11 cellular contexts compared by ENCODE assay signal in the genomic region with DNA sequence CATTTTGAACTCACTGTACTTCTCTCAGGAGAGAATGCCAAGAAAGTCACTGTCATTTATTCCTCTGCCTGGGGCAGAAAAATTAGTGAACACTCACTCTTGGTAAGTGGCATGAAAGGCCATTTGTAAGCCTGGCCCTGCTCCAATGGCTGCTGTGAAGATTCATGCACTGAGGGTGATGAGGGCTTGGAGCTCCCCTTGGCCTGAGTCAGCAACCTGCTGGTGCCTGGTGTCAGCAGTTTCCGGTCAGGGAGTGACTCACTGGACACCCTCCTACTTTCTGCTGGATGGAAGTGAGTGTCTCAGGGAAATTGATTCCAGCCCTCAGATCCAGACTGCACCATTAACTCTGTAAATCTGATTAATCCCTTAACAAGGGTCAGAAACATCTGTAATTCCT. TPM values are rescaled to one million over a fixed set of nuclear protein-coding genes. Genes with fewer than 3 reads are reported as not detected.
DNase-seq lines count a peak whose midpoint lies in the region; ATAC-seq, FAIRE-seq and TF ChIP-seq lines count a peak whose summit lies in the region.
"Had no signal": no experiment of that assay in that cellular context is flagged by ENCODE, and none has a peak within 500 bp of the region (broad histone marks: within the 10 kb centered on the region; RNA-seq: fewer than 3 reads in every experiment).

No MANE protein-coding gene starts in this region.

- H4K5ac ChIP-seq in mesendoderm (ENCODE audit: low read length) = no peak overlapping the region

- no peak overlapping the region for H3K9ac ChIP-seq in mesendoderm (ENCODE audit: low read length)

- no peak overlapping the region for H4K8ac ChIP-seq in mesendoderm (ENCODE audit: low read depth, low read length)

- H3K36me3 ChIP-seq in MG63 = no peaks in the 10 kb centered on the region
- H3K36me3 ChIP-seq in bronchial epithelial cell (ENCODE audit: control insufficient read depth, insufficient read depth, low read length) = no peaks in the 10 kb centered on the region
- H3K36me3 ChIP-seq in mesendoderm (ENCODE audit: control insufficient read depth, insufficient read depth, low read length) = no peaks in the 10 kb centered on the region

- no peak overlapping the region for H2BK5ac ChIP-seq in mesendoderm (ENCODE audit: low read length)

- H3K4me1 ChIP-seq in mesendoderm (ENCODE audit: control insufficient read depth, low read depth, low read length) = no peaks in the 10 kb centered on the region

- no peak overlapping the region for H2BK15ac ChIP-seq in mesendoderm (replicated peaks; ENCODE audit: low read depth)

- no peak for ATAC-seq in HG02623 (IDR thresholded peaks at IDR 0.05; ENCODE audit: unreplicated experiment)
- ATAC-seq in GM18511 (IDR thresholded peaks at IDR 0.05; ENCODE audit: unreplicated experiment) = no peak
- no peak for ATAC-seq in GM18858 (IDR thresholded peaks at IDR 0.05; ENCODE audit: unreplicated experiment)

- no peak overlapping the region for H2AK5ac ChIP-seq in mesendoderm (ENCODE audit: low read length)

- no peak overlapping the region for H3K27ac ChIP-seq in mesendoderm (ENCODE audit: low read depth, low read length)

- no peaks in the 10 kb centered on the region for H3K79me1 ChIP-seq in mesendoderm (ENCODE audit: low read length)

- no peak overlapping the region for H2BK120ac ChIP-seq in mesendoderm (ENCODE audit: low read depth, low read length)

- no peak overlapping the region for H3K23ac ChIP-seq in mesendoderm (ENCODE audit: low read length)

- no peak overlapping the region for H3K56ac ChIP-seq in mesendoderm (ENCODE audit: low read length)

- H3K4me3 ChIP-seq in MG63 = no peak overlapping the region
- H3K4me3 ChIP-seq in bronchial epithelial cell (ENCODE audit: low read depth, low read length) = no peak overlapping the region
- no peak overlapping the region for H3K4me3 ChIP-seq in mesendoderm (ENCODE audit: low read length)

- no peak for FAIRE-seq in bronchial epithelial cell (lab: Jason Lieb, UNC)

- H3K79me2 ChIP-seq in mesendoderm (ENCODE audit: control insufficient read depth, insufficient read depth, low read length) = no peaks in the 10 kb centered on the region

- no peaks in the 10 kb centered on the region for H3K9me3 ChIP-seq in MG63

- no peaks in the 10 kb centered on the region for H3K27me3 ChIP-seq in MG63
- no peaks in the 10 kb centered on the region for H3K27me3 ChIP-seq in bronchial epithelial cell (ENCODE audit: control insufficient read depth, insufficient read depth, low read length)
- no peaks in the 10 kb centered on the region for H3K27me3 ChIP-seq in mesendoderm (ENCODE audit: insufficient read depth, low read length, poor library complexity)

- no peak overlapping the region for H3K4ac ChIP-seq in mesendoderm (ENCODE audit: low read depth, low read length)

- no peak overlapping the region for H3K4me2 ChIP-seq in mesendoderm (ENCODE audit: low read length)

- no peak overlapping the region for H3K18ac ChIP-seq in mesendoderm (ENCODE audit: low read length)

- DNase-seq in COLO829 (ENCODE audit: low spot score) = peak; percentile 97
- peak; percentile 99 for DNase-seq in MG63
- peak; percentile 96 for DNase-seq in bronchial epithelial cell (ENCODE audit: low read depth)
- peak; percentile 53 for DNase-seq in mesendoderm
- DNase-seq in activated gamma-delta T cell (lab: John Stamatoyannopoulos, UW) = no peak
- DNase-seq: activated CD4-positive, CD25-positive, alpha-beta regulatory T cell; effector CD8-positive, alpha-beta T cell; stimulated activated CD4-positive, alpha-beta T cell treated with anti-CD3 and anti-CD28 coated beads, Interleukin-15, amount 100 ng/mL, for 24 hours had no signal

- no peak for TF ChIP-seq CTCF in bronchial epithelial cell (IDR thresholded peaks at IDR 0.05; ENCODE audit: insufficient read depth, low read length, severe bottlenecking)

- WGBS in mesendoderm (ENCODE audit: extremely low coverage, insufficient coverage, low lambda C conversion rate) = no CpG with 5 or more reads among the region's 1 CpG

RNA-seq across cellular contexts. Expression of a gene that starts 37.6 kb away (rescaled TPM):
- 158 and 271 TPM in 2 replicates for total RNA-seq in MG63 (2014; rRNA removed; shearing (Covaris generic); ENCODE audit: low replicate concordance)
- total RNA-seq in bronchial epithelial cell = 192 and 202 TPM in 2 replicates
- 384 TPM for polyA plus RNA-seq in mesendoderm (2013, experiment 1 of 2)
- 371 TPM for polyA plus RNA-seq in mesendoderm (2013, experiment 2 of 2)
